1 cellular context compared by ENCODE assay signal in the genomic region with DNA sequence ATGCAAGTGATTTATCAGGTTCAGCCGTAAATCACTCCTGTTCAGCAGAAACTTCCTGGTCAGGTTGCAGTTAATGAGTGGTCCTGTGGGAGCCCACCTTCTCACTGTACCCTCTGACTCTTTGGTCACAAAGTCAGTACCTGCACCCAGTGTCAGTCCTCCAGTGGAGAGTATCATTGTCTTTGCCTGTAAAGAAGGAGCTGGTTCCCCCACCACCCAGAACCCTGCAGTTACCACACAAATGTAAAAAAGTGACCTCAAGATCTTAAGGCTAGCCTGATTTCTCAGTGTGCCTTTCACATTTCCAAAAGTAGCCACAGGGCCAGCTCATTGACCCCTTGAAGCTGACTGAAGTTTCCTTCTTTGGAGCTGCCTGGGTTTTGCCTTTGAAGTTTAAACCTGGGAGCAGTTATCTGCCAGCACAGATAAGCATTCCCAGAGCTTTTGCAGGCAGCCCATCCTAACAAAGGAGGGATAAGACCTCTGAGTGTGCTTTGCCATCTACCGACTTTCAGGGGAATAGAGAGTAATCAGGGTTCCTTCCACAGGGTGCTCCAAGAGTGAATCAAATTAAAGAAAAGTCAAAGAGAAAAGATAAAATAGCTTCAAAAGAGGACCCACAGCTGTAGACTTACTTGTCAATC.
TF ChIP-seq lines count a peak whose summit lies in the region.

No MANE protein-coding gene starts in this region.

TF ChIP-seq in H1, 55 proteins besides CTCF, POLR2A, EP300 and RAD21:
- TF ChIP-seq CEBPB (IDR thresholded peaks at IDR 0.05; ENCODE audit: low read depth, low read length) (no peak), KDM5A (IDR thresholded peaks at IDR 0.05; ENCODE audit: low read length) (no peak), ASH2L (IDR thresholded peaks at IDR 0.05; ENCODE audit: low read length) (no peak), SIX5 (IDR thresholded peaks at IDR 0.05; ENCODE audit: low read depth, low read length) (no peak), KDM4A (IDR thresholded peaks at IDR 0.05; ENCODE audit: low read depth, low read length, severe bottlenecking) (no peak), EZH2 (IDR thresholded peaks at IDR 0.05; ENCODE audit: low read depth, low read length, severe bottlenecking) (no peak), FOSL1 (IDR thresholded peaks at IDR 0.05; ENCODE audit: insufficient read depth, low read depth, low read length) (no peak), MAFK (IDR thresholded peaks at IDR 0.05; ENCODE audit: low read depth, low read length) (no peak), SP1 (IDR thresholded peaks at IDR 0.05; ENCODE audit: low read depth, low read length) (no peak), POLR2AphosphoS5 (IDR thresholded peaks at IDR 0.05; ENCODE audit: low read depth, low read length) (no peak), RXRA (IDR thresholded peaks at IDR 0.05; ENCODE audit: insufficient read depth, low read depth, low read length) (no peak), TBP (IDR thresholded peaks at IDR 0.05; ENCODE audit: low read depth, low read length) (no peak), NANOG (IDR thresholded peaks at IDR 0.05; ENCODE audit: insufficient read depth, low read depth, low read length, poor library complexity, severe bottlenecking) (no peak), SP4 (IDR thresholded peaks at IDR 0.05; ENCODE audit: low read length) (no peak), SIRT6 (IDR thresholded peaks at IDR 0.05; ENCODE audit: low read length) (no peak), CHD1 (IDR thresholded peaks at IDR 0.05; ENCODE audit: low read depth, low read length) (no peak), TCF12 (IDR thresholded peaks at IDR 0.05; ENCODE audit: low read depth, low read length) (no peak)
- TF ChIP-seq, protein P1, sequence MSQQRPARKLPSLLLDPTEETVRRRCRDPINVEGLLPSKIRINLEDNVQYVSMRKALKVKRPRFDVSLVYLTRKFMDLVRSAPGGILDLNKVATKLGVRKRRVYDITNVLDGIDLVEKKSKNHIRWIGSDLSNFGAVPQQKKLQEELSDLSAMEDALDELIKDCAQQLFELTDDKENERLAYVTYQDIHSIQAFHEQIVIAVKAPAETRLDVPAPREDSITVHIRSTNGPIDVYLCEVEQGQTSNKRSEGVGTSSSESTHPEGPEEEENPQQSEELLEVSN (IDR thresholded peaks at IDR 0.05): no peak
- TF ChIP-seq, protein P2, sequence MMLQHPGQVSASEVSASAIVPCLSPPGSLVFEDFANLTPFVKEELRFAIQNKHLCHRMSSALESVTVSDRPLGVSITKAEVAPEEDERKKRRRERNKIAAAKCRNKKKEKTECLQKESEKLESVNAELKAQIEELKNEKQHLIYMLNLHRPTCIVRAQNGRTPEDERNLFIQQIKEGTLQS (IDR thresholded peaks at IDR 0.05; ENCODE audit: insufficient read depth, low read depth, low read length): no peak
- TF ChIP-seq, protein P3, sequence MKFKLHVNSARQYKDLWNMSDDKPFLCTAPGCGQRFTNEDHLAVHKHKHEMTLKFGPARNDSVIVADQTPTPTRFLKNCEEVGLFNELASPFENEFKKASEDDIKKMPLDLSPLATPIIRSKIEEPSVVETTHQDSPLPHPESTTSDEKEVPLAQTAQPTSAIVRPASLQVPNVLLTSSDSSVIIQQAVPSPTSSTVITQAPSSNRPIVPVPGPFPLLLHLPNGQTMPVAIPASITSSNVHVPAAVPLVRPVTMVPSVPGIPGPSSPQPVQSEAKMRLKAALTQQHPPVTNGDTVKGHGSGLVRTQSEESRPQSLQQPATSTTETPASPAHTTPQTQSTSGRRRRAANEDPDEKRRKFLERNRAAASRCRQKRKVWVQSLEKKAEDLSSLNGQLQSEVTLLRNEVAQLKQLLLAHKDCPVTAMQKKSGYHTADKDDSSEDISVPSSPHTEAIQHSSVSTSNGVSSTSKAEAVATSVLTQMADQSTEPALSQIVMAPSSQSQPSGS (IDR thresholded peaks at IDR 0.05; ENCODE audit: low read length): no peak
